In the genomic region with DNA sequence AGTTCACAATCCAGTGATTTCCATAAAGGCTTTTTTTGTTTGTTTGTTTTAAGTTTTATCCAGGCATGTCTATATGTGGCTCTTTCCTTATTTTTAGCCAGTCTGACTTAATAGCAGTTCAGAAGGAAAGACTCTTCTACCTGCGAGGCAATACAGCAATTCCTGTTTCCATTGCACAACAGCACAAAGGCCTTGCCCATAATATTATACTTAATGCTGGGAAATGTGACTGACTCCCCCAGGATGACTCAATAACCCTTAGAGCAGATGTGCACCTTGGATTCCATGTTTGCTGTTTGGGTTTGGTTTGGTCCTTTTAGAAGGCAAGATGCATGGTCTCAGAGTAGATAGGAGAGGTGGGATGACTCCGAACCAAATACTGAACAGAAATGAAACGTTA, we compare ENCODE assay signal across 23 cellular contexts.
DNase-seq lines count a peak whose midpoint lies in the region; ATAC-seq and TF ChIP-seq lines count a peak whose summit lies in the region.
"Had no signal": no experiment of that assay in that cellular context is flagged by ENCODE, and none has a peak within 500 bp of the region (broad histone marks: within the 10 kb centered on the region; RNA-seq: fewer than 3 reads in every experiment).

No MANE protein-coding gene starts in this region.

- no peak for ATAC-seq in GM18520 (IDR thresholded peaks at IDR 0.05; ENCODE audit: unreplicated experiment)
- ATAC-seq: activated CD4-positive, alpha-beta T cell treated with anti-CD3 and anti-CD28 coated beads for 36 hours had no signal

- H3K4me1 ChIP-seq in suprapubic skin: peaks cover 4% of the 10 kb centered on the region
- no peaks in the 10 kb centered on the region for H3K4me1 ChIP-seq in ascending aorta

- TF ChIP-seq EP300 in suprapubic skin (IDR thresholded peaks at IDR 0.05): no peak

- no peaks in the 10 kb centered on the region for H3K27me3 ChIP-seq in kidney epithelial cell (ENCODE audit: control insufficient read depth, insufficient read depth, low read length)
- H3K27me3 ChIP-seq in suprapubic skin: no peaks in the 10 kb centered on the region
- no peaks in the 10 kb centered on the region for H3K27me3 ChIP-seq in ascending aorta
- H3K27me3 ChIP-seq: right lobe of liver, vagina had no signal

- intact Hi-C loops in ascending aorta (cut with DNase I): no loop called here

- H3K36me3 ChIP-seq in kidney epithelial cell (ENCODE audit: control insufficient read depth, insufficient read depth, low read length) (no peaks in the 10 kb centered on the region), suprapubic skin (no peaks in the 10 kb centered on the region), ascending aorta (no peaks in the 10 kb centered on the region)
- H3K36me3 ChIP-seq: right lobe of liver, vagina had no signal

- 72% methylated on average over 3 of the region's 3 CpGs for WGBS in suprapubic skin

- H3K4me3 ChIP-seq in AG10803 (ENCODE audit: low read length) (no peak overlapping the region), cardiac fibroblast (replicated peaks in 1 of 2; ENCODE audit: low read depth in 2 of 2, low read length in 2 of 2) (no peak overlapping the region), kidney epithelial cell (ENCODE audit: low read depth, low read length) (no peak overlapping the region), suprapubic skin (no peak overlapping the region), ascending aorta (no peak overlapping the region)
- H3K4me3 ChIP-seq: right lobe of liver, vagina had no signal

- TF ChIP-seq CTCF in AG10803 (conservative IDR thresholded peaks at IDR 0.05; ENCODE audit: low read length) (no peak), cardiac fibroblast (IDR thresholded peaks at IDR 0.05; ENCODE audit: low read depth, low read length) (no peak), kidney epithelial cell (IDR thresholded peaks at IDR 0.05; ENCODE audit: insufficient read depth, low read length, poor library complexity, severe bottlenecking) (no peak), suprapubic skin (IDR thresholded peaks at IDR 0.05) (no peak), ascending aorta (IDR thresholded peaks at IDR 0.05) (no peak)

- DNase-seq in AG10803 (ENCODE audit: low read depth) (peak; percentile 19), LHCN-M2 (ENCODE audit: low read depth) (peak; percentile 55), cardiac fibroblast (ENCODE audit: low read depth in 2 of 2) (peak; percentile 80 to 94), kidney epithelial cell (ENCODE audit: low read depth) (peak; percentile 48), suprapubic skin (ENCODE audit: low spot score in 2 of 2) (no peak), NCI-H1092 treated with DMSO at 0.1 percent for 48 hours (lab: John Stamatoyannopoulos, UW) (no peak), ascending aorta (ENCODE audit: low spot score in 2 of 2) (no peak)
- DNase-seq: activated CD4-positive, alpha-beta T cell treated with anti-CD3 and anti-CD28 coated beads for 36 hours; activated CD8-positive, alpha-beta memory T cell treated with anti-CD3 and anti-CD28 coated beads, Interleukin-2, amount 50 U/mL, for 4 hours; activated gamma-delta T cell; CD8-positive, alpha-beta memory T cell; HFFc6; hippocampal formation; kidney; NCI-H1048; NCI-H2107; NCI-H526 treated with DMSO at 0.1 percent for 48 hours; OCI-M1; right lobe of liver; SK-N-SH; T1000 had no signal

- TF ChIP-seq POLR2A in suprapubic skin (IDR thresholded peaks at IDR 0.05): no peak

- H3K9me3 ChIP-seq in suprapubic skin (no peaks in the 10 kb centered on the region), ascending aorta (no peaks in the 10 kb centered on the region)
- H3K9me3 ChIP-seq: right lobe of liver, SK-N-SH, vagina had no signal

- no peak overlapping the region for H3K27ac ChIP-seq in suprapubic skin
- no peak overlapping the region for H3K27ac ChIP-seq in ascending aorta
- H3K27ac ChIP-seq: right lobe of liver, vagina had no signal

Comparison
In these comparisons a context has a peak if more than half of its experiments do, and no peak if none do; other contexts are left out.
1. DNase-seq: peak in AG10803 (single experiment), LHCN-M2 (single experiment), cardiac fibroblast (2 of 2) and kidney epithelial cell (single experiment); none in suprapubic skin (0 of 2), NCI-H1092 treated with DMSO at 0.1 percent for 48 hours (single experiment) and ascending aorta (0 of 2).